8 cellular contexts compared by ENCODE assay signal in the genomic region with DNA sequence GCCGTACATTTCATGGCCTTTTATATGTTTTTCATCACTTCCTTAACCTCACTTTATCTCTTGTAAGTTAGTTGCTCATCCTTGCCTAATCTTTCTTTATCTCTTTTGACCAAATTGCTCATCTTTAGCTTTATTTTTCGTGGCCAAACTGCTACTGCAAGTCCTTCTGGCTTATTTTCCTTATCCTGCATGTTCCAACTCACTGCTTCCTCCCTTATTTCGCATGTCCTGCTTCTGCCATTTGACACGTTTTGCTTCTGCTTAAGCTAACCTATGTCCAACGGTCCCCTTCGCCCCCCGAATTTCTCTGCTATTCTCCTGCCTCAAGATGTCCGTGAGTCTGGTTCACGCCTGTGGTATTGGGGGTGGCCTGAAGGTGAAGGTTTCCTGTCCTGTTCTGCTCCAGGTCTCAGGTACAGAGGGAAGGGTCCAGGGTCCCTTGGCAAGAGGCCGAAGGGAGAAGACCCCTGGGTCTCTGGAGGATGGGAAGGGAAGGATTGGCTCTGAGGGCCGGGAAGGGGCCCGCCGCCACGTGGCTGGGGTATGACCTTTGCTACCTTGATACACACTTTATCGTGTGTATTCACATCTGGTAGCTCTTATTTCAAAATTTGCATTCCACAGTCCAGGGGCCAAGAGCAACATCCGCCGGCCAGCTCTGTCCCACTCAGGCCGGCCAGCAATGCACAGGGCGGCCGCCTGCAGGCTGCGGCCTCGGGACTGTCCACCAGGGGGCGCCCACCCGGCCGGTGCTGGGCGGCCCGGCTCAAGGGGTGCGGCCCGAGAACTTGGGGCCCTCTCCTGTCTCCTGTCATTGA. TPM values are rescaled to one million over a fixed set of nuclear protein-coding genes. Genes with fewer than 3 reads are reported as not detected.
DNase-seq lines count a peak whose midpoint lies in the region; ATAC-seq and TF ChIP-seq lines count a peak whose summit lies in the region.

No MANE protein-coding gene starts in this region.

- H3K27ac ChIP-seq in AG04450 (ENCODE audit: low read depth, low read length) (no peak overlapping the region), osteoblast (ENCODE audit: low read depth, low read length) (peak overlapping the region; percentile 66), upper lobe of right lung (no peak overlapping the region)

- H3K4me2 ChIP-seq in osteoblast (ENCODE audit: insufficient read depth, low read length), result peak overlapping the region; percentile 56

- ATAC-seq in upper lobe of right lung (peak; percentile 90), GM18861 (IDR thresholded peaks at IDR 0.05; ENCODE audit: unreplicated experiment) (no peak)

- no peaks in the 10 kb centered on the region for H3K79me2 ChIP-seq in osteoblast (ENCODE audit: insufficient read depth, low read length)

- H3K36me3 ChIP-seq in osteoblast (ENCODE audit: insufficient read depth, low read length) (no peaks in the 10 kb centered on the region), upper lobe of right lung (no peaks in the 10 kb centered on the region)

- POLR2A ChIA-PET in AG04450 (lab: Yijun Ruan, JAX), result interaction anchor here (0.6 to 1.7 kb wide), 5 partner anchors 9 to 60 kb away, joined by 3 to 6 read pairs (median 5); a partner anchor contains a TSS

- H2AFZ ChIP-seq in osteoblast (ENCODE audit: low read length), result peak overlapping the region; percentile 65

- no peak overlapping the region for H3K4me3 ChIP-seq in AG04450 (ENCODE audit: low read depth, low read length)
- H3K4me3 ChIP-seq in osteoblast (ENCODE audit: insufficient read depth, low read length), result peak overlapping the region; percentile 31
- H3K4me3 ChIP-seq in upper lobe of right lung, result no peak overlapping the region

- no peaks in the 10 kb centered on the region for H4K20me1 ChIP-seq in osteoblast (ENCODE audit: insufficient read depth, low read length)

- H3K9me3 ChIP-seq in AG04450 (ENCODE audit: control insufficient read depth, insufficient read depth, low read length), result no peaks in the 10 kb centered on the region
- H3K9me3 ChIP-seq in osteoblast (ENCODE audit: low read depth, low read length), result no peaks in the 10 kb centered on the region
- H3K9me3 ChIP-seq in upper lobe of right lung, result no peaks in the 10 kb centered on the region

- peak; percentile 90 for TF ChIP-seq CTCF in AG04450 (IDR thresholded peaks at IDR 0.05; ENCODE audit: low read depth, low read length)
- peak; percentile 93 for TF ChIP-seq CTCF in osteoblast (IDR thresholded peaks at IDR 0.05; ENCODE audit: extremely low read depth, low read depth, low read length)
- peak; percentile 100 for TF ChIP-seq CTCF in upper lobe of right lung (IDR thresholded peaks at IDR 0.05)

- H3K27me3 ChIP-seq in AG04450 (ENCODE audit: control insufficient read depth, insufficient read depth, low read length) (peaks cover 3% of the 10 kb centered on the region), osteoblast (ENCODE audit: insufficient read depth, low read length) (no peaks in the 10 kb centered on the region), upper lobe of right lung (no peaks in the 10 kb centered on the region)

- H3K4me1 ChIP-seq in osteoblast (ENCODE audit: insufficient read depth, low read length) (peaks cover 15% of the 10 kb centered on the region), upper lobe of right lung (peaks cover 8% of the 10 kb centered on the region)

- intact Hi-C loops in upper lobe of right lung (cut with DNase I), result no loop called here

- CTCF ChIA-PET in AG04450 (lab: Charles Lee), result interaction anchor here (0.5 to 4.0 kb wide), 59 partner anchors 9 to 986 kb away, joined by 3 to 144 read pairs (median 6); a partner anchor contains a TSS

- no peak for DNase-seq in AG04450 (ENCODE audit: low read depth, low spot score)
- peak; percentile 71 for DNase-seq in GM19240 (ENCODE audit: insufficient read length, low spot score)
- DNase-seq in NCI-H69 (lab: John Stamatoyannopoulos, UW), result peak; percentile 43
- peak; percentile 73 for DNase-seq in activated T-cell treated with anti-CD3 and anti-CD28 coated beads, Interleukin-2, amount 50 U/mL, for 1 hour
- peak; percentile 85 for DNase-seq in fibroblast of gingiva (ENCODE audit: low read depth)
- peak; percentile 99 for DNase-seq in osteoblast (ENCODE audit: insufficient read length, low spot score, missing footprints)
- DNase-seq in upper lobe of right lung, result peak; percentile 85

RNA-seq across cellular contexts. Expression of a gene that starts 2.9 kb away (rescaled TPM):
- not detected in 2 replicates for polyA plus RNA-seq in AG04450 (2011; rRNA removed)
- not detected in 2 replicates for polyA minus RNA-seq in AG04450 (2011; rRNA and poly(A)+ RNA removed)
- not detected in 2 replicates for total RNA-seq in osteoblast
- not detected for total RNA-seq in upper lobe of right lung

RNA-seq across cellular contexts. Expression of a gene that starts 6.0 kb away (rescaled TPM):
- 45.1 and 72.2 TPM in 2 replicates for polyA plus RNA-seq in AG04450 (2011; rRNA removed)
- 12.1 and 15.6 TPM in 2 replicates for polyA minus RNA-seq in AG04450 (2011; rRNA and poly(A)+ RNA removed)
- total RNA-seq in osteoblast (55.4 and 65.1 TPM in 2 replicates), upper lobe of right lung (25.3 TPM)

RNA-seq across cellular contexts. Expression of a gene that starts 9.0 kb away (rescaled TPM):
- 0.12 and 0.31 TPM in 2 replicates for polyA plus RNA-seq in AG04450 (2011; rRNA removed)
- 0.35 and 0.46 TPM in 2 replicates for polyA minus RNA-seq in AG04450 (2011; rRNA and poly(A)+ RNA removed)
- total RNA-seq in osteoblast (1.5 and 2.9 TPM in 2 replicates), upper lobe of right lung (10.2 TPM)

RNA-seq across cellular contexts. Expression of a gene that starts 17.5 kb away (rescaled TPM):
- polyA plus RNA-seq in AG04450 (2011; rRNA removed), result 19.4 and 30.6 TPM in 2 replicates
- polyA minus RNA-seq in AG04450 (2011; rRNA and poly(A)+ RNA removed), result 7.1 and 8.0 TPM in 2 replicates
- total RNA-seq in osteoblast, result 8.3 and 11.2 TPM in 2 replicates
- 14.7 TPM for total RNA-seq in upper lobe of right lung

RNA-seq across cellular contexts. Expression of a gene that starts 20.8 kb away (rescaled TPM):
- polyA plus RNA-seq in AG04450 (2011; rRNA removed), result 2.1 and 3.1 TPM in 2 replicates
- 4.9 TPM in 2 replicates for polyA minus RNA-seq in AG04450 (2011; rRNA and poly(A)+ RNA removed)
- total RNA-seq in osteoblast (22.7 and 77.4 TPM in 2 replicates), upper lobe of right lung (6.0 TPM)
